Comparison of ENCODE assay signal across 26 cellular contexts in the genomic region with DNA sequence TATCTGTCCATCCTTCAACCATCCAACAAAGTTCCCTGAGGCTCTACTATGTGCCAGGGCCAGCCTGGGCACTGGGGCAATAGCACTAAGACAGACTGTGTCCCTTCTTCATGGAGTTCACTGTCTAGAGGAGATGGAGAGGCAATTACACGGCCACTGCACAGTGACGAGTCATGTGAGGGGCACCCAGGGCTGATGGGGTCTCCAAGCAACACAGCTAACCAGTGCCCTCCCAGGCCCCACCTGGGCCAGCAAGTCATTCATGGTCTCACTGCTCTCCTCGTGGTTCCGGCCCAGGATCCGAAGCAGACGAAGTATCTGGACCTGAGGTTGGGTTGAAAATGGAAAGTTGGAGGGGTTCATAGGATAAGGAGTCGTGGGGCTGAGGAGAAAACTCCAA. TPM values are rescaled to one million over a fixed set of nuclear protein-coding genes. Genes with fewer than 3 reads are reported as not detected.
DNase-seq lines count a peak whose midpoint lies in the region; ATAC-seq and TF ChIP-seq lines count a peak whose summit lies in the region.
"Had no signal": no experiment of that assay in that cellular context is flagged by ENCODE, and none has a peak within 500 bp of the region (broad histone marks: within the 10 kb centered on the region; RNA-seq: fewer than 3 reads in every experiment).

No MANE protein-coding gene starts in this region.

- CTCF ChIA-PET in naive thymus-derived CD4-positive, alpha-beta T cell (lab: Charles Lee) = no interaction called here

- H3K27me3 ChIP-seq in naive thymus-derived CD4-positive, alpha-beta T cell (ENCODE audit: control insufficient read depth in 2 of 2, insufficient read depth in 2 of 2, low read length in 2 of 2) = no peaks in the 10 kb centered on the region
- no peaks in the 10 kb centered on the region for H3K27me3 ChIP-seq in MM.1S (replicated peaks; ENCODE audit: insufficient read depth, low read length)
- H3K27me3 ChIP-seq: ascending aorta, BLaER1, esophagus squamous epithelium, spleen had no signal

- intact Hi-C loops in naive thymus-derived CD4-positive, alpha-beta T cell (cut with micrococcal nuclease) = loop anchor here in 1 of 2 donors (5.0 kb wide), 1 partner anchor 707 kb away; a partner anchor contains a TSS

- H3K4me1 Mint-ChIP-seq in activated naive CD8-positive, alpha-beta T cell (ENCODE audit: low read depth) = peaks cover 42% of the 10 kb centered on the region
- H3K4me1 Mint-ChIP-seq in activated naive CD8-positive, alpha-beta T cell treated with anti-CD3 and anti-CD28 coated beads, Interleukin-2, amount 50 U/mL, for 24 hours = peaks cover 37% of the 10 kb centered on the region
- peaks cover 30% of the 10 kb centered on the region for H3K4me1 Mint-ChIP-seq in activated T-helper 17 cell treated with anti-CD3 and anti-CD28 coated beads, Interleukin-2, amount 50 U/mL, for 72 hours
- H3K4me1 Mint-ChIP-seq in naive thymus-derived CD4-positive, alpha-beta T cell = peaks cover 19 to 49% (median 46%) of the 10 kb centered on the region in 7 donors
- H3K4me1 Mint-ChIP-seq in stimulated activated naive B cell treated with anti-CD40 and anti-IgM and Interleukin-4, amounts not matched to agents 10 μg/mL and 1 μg/mL and 100 μg/mL, for 72 hours = peaks cover 44 to 52% of the 10 kb centered on the region in 2 donors

- no peak overlapping the region for H2AFZ ChIP-seq in MM.1S (ENCODE audit: low read length)

- H3K4me2 ChIP-seq in MM.1S (ENCODE audit: low read depth, low read length) = no peak overlapping the region
- H3K4me2 ChIP-seq: BLaER1, KMS-11 had no signal

- peak overlapping the region; percentile 5 for H3K4me3 Mint-ChIP-seq in activated naive CD8-positive, alpha-beta T cell
- no peak overlapping the region for H3K4me3 Mint-ChIP-seq in activated naive CD8-positive, alpha-beta T cell treated with anti-CD3 and anti-CD28 coated beads, Interleukin-2, amount 50 U/mL, for 24 hours
- H3K4me3 Mint-ChIP-seq in activated T-helper 17 cell treated with anti-CD3 and anti-CD28 coated beads, Interleukin-2, amount 50 U/mL, for 72 hours = no peak overlapping the region
- H3K4me3 Mint-ChIP-seq in naive thymus-derived CD4-positive, alpha-beta T cell = peak overlapping the region in 3 of 10 donors; percentile 0 to 45 (median 25)
- H3K4me3 Mint-ChIP-seq in stimulated activated naive B cell treated with anti-CD40 and anti-IgM and Interleukin-4, amounts not matched to agents 10 μg/mL and 1 μg/mL and 100 μg/mL, for 72 hours = no peak overlapping the region
- H3K4me3 Mint-ChIP-seq: dendritic cell treated with granulocyte-macrophage colony-stimulating factor and Interleukin-4, amounts not matched to agents 40 ng/mL and 50 ng/mL, for 4 days had no signal

- H3K4me1 ChIP-seq in naive thymus-derived CD4-positive, alpha-beta T cell (ENCODE audit: control insufficient read depth in 2 of 2, insufficient read depth in 2 of 2, low read length in 2 of 2) = peaks cover 14 to 16% of the 10 kb centered on the region in 2 donors
- no peaks in the 10 kb centered on the region for H3K4me1 ChIP-seq in MM.1S (ENCODE audit: low read length)
- H3K4me1 ChIP-seq: SJCRH30 had no signal

- peaks cover 0 to 65% (median 21%) of the 10 kb centered on the region in 3 experiments for H3K36me3 ChIP-seq in naive thymus-derived CD4-positive, alpha-beta T cell (ENCODE audit: control insufficient read depth in 2 of 3, insufficient read depth in 3 of 3, low read length in 3 of 3)
- H3K36me3 ChIP-seq in MM.1S (replicated peaks; ENCODE audit: insufficient read depth, low read length) = no peaks in the 10 kb centered on the region
- H3K36me3 ChIP-seq: SJCRH30 had no signal

- no peak overlapping the region for H3K9ac ChIP-seq in MM.1S (ENCODE audit: low read length)
- H3K9ac ChIP-seq: BLaER1, KMS-11 had no signal

- no peaks in the 10 kb centered on the region for H3K27me3 Mint-ChIP-seq in activated naive CD8-positive, alpha-beta T cell
- no peaks in the 10 kb centered on the region for H3K27me3 Mint-ChIP-seq in activated naive CD8-positive, alpha-beta T cell treated with anti-CD3 and anti-CD28 coated beads, Interleukin-2, amount 50 U/mL, for 24 hours
- H3K27me3 Mint-ChIP-seq in activated T-helper 17 cell treated with anti-CD3 and anti-CD28 coated beads, Interleukin-2, amount 50 U/mL, for 72 hours = no peaks in the 10 kb centered on the region
- peaks cover 0 to 3% (median 0%) of the 10 kb centered on the region in 5 donors for H3K27me3 Mint-ChIP-seq in naive thymus-derived CD4-positive, alpha-beta T cell
- H3K27me3 Mint-ChIP-seq in stimulated activated naive B cell treated with anti-CD40 and anti-IgM and Interleukin-4, amounts not matched to agents 10 μg/mL and 1 μg/mL and 100 μg/mL, for 72 hours = no peaks in the 10 kb centered on the region
- H3K27me3 Mint-ChIP-seq: dendritic cell treated with granulocyte-macrophage colony-stimulating factor and Interleukin-4, amounts not matched to agents 40 ng/mL and 50 ng/mL, for 4 days had no signal

- H3F3A ChIP-seq in MM.1S (ENCODE audit: insufficient read depth, low read length) = no peaks in the 10 kb centered on the region

- H3K79me2 ChIP-seq in MM.1S (ENCODE audit: low read length) = 0 out of 2 replicates have a peak, but pooled peaks cover 8% of the 10 kb centered on the region

- no peaks in the 10 kb centered on the region for H4K20me1 ChIP-seq in MM.1S (ENCODE audit: insufficient read depth, low read length)

- DNase-seq in activated naive CD8-positive, alpha-beta T cell treated with anti-CD3 and anti-CD28 coated beads, Interleukin-2, amount 50 U/mL, for 24 hours = no peak
- DNase-seq in naive thymus-derived CD4-positive, alpha-beta T cell = no peak
- no peak for DNase-seq in stimulated activated naive B cell treated with anti-CD40 and anti-IgM and Interleukin-4, amounts not matched to agents 10 μg/mL and 1 μg/mL and 100 μg/mL, for 72 hours
- no peak for DNase-seq in MM.1S
- DNase-seq in stimulated activated CD4-positive, alpha-beta T cell treated with anti-CD3 and anti-CD28 coated beads, Interleukin-4, amount 100 ng/mL, for 1 hour = no peak
- DNase-seq in OCI-M1 (lab: John Stamatoyannopoulos, UW) = no peak
- DNase-seq: activated CD8-positive, alpha-beta T cell treated with anti-CD3 and anti-CD28 coated beads, Interleukin-2, amount 10 ng/mL, durations not matched to agents 7 days and 5 days; esophagus squamous epithelium; foreskin melanocyte; mammary epithelial cell; NCI-H1417; NCI-H2081; NCI-H226; NCI-H69; occipital lobe; retina; SJCRH30; spleen had no signal

- ATAC-seq in activated naive CD8-positive, alpha-beta T cell treated with anti-CD3 and anti-CD28 coated beads, Interleukin-2, amount 50 U/mL, for 24 hours = no peak
- no peak for ATAC-seq in activated T-helper 17 cell treated with anti-CD3 and anti-CD28 coated beads, Interleukin-2, amount 50 U/mL, for 72 hours (replicated peaks)
- ATAC-seq in naive thymus-derived CD4-positive, alpha-beta T cell = no peak
- no peak for ATAC-seq in stimulated activated naive B cell treated with anti-CD40 and anti-IgM and Interleukin-4, amounts not matched to agents 10 μg/mL and 1 μg/mL and 100 μg/mL, for 72 hours (replicated peaks)
- ATAC-seq: activated CD8-positive, alpha-beta T cell treated with anti-CD3 and anti-CD28 coated beads, Interleukin-2, amount 10 ng/mL, durations not matched to agents 7 days and 5 days; activated naive CD4-positive, alpha-beta T cell treated with anti-CD3 and anti-CD28 coated beads, Interleukin-2, amount 50 U/mL, for 72 hours had no signal

- H3K9me3 Mint-ChIP-seq in activated naive CD8-positive, alpha-beta T cell (ENCODE audit: low read depth) = no peaks in the 10 kb centered on the region
- no peaks in the 10 kb centered on the region for H3K9me3 Mint-ChIP-seq in activated naive CD8-positive, alpha-beta T cell treated with anti-CD3 and anti-CD28 coated beads, Interleukin-2, amount 50 U/mL, for 24 hours
- no peaks in the 10 kb centered on the region for H3K9me3 Mint-ChIP-seq in activated T-helper 17 cell treated with anti-CD3 and anti-CD28 coated beads, Interleukin-2, amount 50 U/mL, for 72 hours
- H3K9me3 Mint-ChIP-seq in naive thymus-derived CD4-positive, alpha-beta T cell = peaks cover 0 to 5% (median 0%) of the 10 kb centered on the region in 11 donors
- no peaks in the 10 kb centered on the region for H3K9me3 Mint-ChIP-seq in stimulated activated naive B cell treated with anti-CD40 and anti-IgM and Interleukin-4, amounts not matched to agents 10 μg/mL and 1 μg/mL and 100 μg/mL, for 72 hours
- H3K9me3 Mint-ChIP-seq: activated naive CD4-positive, alpha-beta T cell treated with anti-CD3 and anti-CD28 coated beads, Interleukin-2, amount 50 U/mL, for 72 hours; dendritic cell treated with granulocyte-macrophage colony-stimulating factor and Interleukin-4, amounts not matched to agents 40 ng/mL and 50 ng/mL, for 4 days had no signal

- TF ChIP-seq CTCF in MM.1S (IDR thresholded peaks at IDR 0.05; ENCODE audit: low read length) = no peak

- no peaks in the 10 kb centered on the region for H3K9me2 ChIP-seq in MM.1S (replicated peaks; ENCODE audit: insufficient read depth, low read length)

- POLR2A ChIA-PET in naive thymus-derived CD4-positive, alpha-beta T cell (lab: Charles Lee) = no interaction called here

- no peaks in the 10 kb centered on the region for H3K9me3 ChIP-seq in naive thymus-derived CD4-positive, alpha-beta T cell (ENCODE audit: control insufficient read depth in 2 of 3, low read length in 3 of 3)
- H3K9me3 ChIP-seq in MM.1S (replicated peaks; ENCODE audit: insufficient read depth, low read length) = no peaks in the 10 kb centered on the region
- H3K9me3 ChIP-seq: ascending aorta, BLaER1, esophagus squamous epithelium, SJCRH30, spleen had no signal

- peaks cover 4% of the 10 kb centered on the region for H3K36me3 Mint-ChIP-seq in activated naive CD8-positive, alpha-beta T cell
- H3K36me3 Mint-ChIP-seq in activated naive CD8-positive, alpha-beta T cell treated with anti-CD3 and anti-CD28 coated beads, Interleukin-2, amount 50 U/mL, for 24 hours (ENCODE audit: low read depth) = peaks cover 27% of the 10 kb centered on the region
- H3K36me3 Mint-ChIP-seq in activated T-helper 17 cell treated with anti-CD3 and anti-CD28 coated beads, Interleukin-2, amount 50 U/mL, for 72 hours (ENCODE audit: low read depth) = peaks cover 78% of the 10 kb centered on the region
- H3K36me3 Mint-ChIP-seq in naive thymus-derived CD4-positive, alpha-beta T cell = peaks cover 8 to 33% (median 9%) of the 10 kb centered on the region in 5 donors
- peaks cover 38 to 46% of the 10 kb centered on the region in 2 donors for H3K36me3 Mint-ChIP-seq in stimulated activated naive B cell treated with anti-CD40 and anti-IgM and Interleukin-4, amounts not matched to agents 10 μg/mL and 1 μg/mL and 100 μg/mL, for 72 hours

- H3K27ac ChIP-seq in naive thymus-derived CD4-positive, alpha-beta T cell (ENCODE audit: low read depth, low read length) = no peak overlapping the region
- no peak overlapping the region for H3K27ac ChIP-seq in MM.1S (ENCODE audit: low read length)
- H3K27ac ChIP-seq: ascending aorta, BLaER1, esophagus squamous epithelium, KMS-11, SJCRH30, spleen had no signal

- H3K4me3 ChIP-seq in naive thymus-derived CD4-positive, alpha-beta T cell (ENCODE audit: low read length) = no peak overlapping the region
- no peak overlapping the region for H3K4me3 ChIP-seq in MM.1S (ENCODE audit: low read length)
- H3K4me3 ChIP-seq: ascending aorta, BLaER1, esophagus squamous epithelium, SJCRH30, spleen had no signal

- H3K27ac Mint-ChIP-seq in activated naive CD8-positive, alpha-beta T cell = no peak overlapping the region
- no peak overlapping the region for H3K27ac Mint-ChIP-seq in activated naive CD8-positive, alpha-beta T cell treated with anti-CD3 and anti-CD28 coated beads, Interleukin-2, amount 50 U/mL, for 24 hours
- H3K27ac Mint-ChIP-seq in activated T-helper 17 cell treated with anti-CD3 and anti-CD28 coated beads, Interleukin-2, amount 50 U/mL, for 72 hours = peak overlapping the region; percentile 63
- peak overlapping the region in 5 of 9 donors; percentile 13 to 57 (median 41) for H3K27ac Mint-ChIP-seq in naive thymus-derived CD4-positive, alpha-beta T cell
- H3K27ac Mint-ChIP-seq in stimulated activated naive B cell treated with anti-CD40 and anti-IgM and Interleukin-4, amounts not matched to agents 10 μg/mL and 1 μg/mL and 100 μg/mL, for 72 hours = peak overlapping the region; percentile 42
- H3K27ac Mint-ChIP-seq: activated CD8-positive, alpha-beta T cell treated with anti-CD3 and anti-CD28 coated beads, Interleukin-2, amount 10 ng/mL, durations not matched to agents 7 days and 5 days; dendritic cell treated with granulocyte-macrophage colony-stimulating factor and Interleukin-4, amounts not matched to agents 40 ng/mL and 50 ng/mL, for 4 days had no signal

RNA-seq across cellular contexts. Expression of a gene that starts 2.7 kb away (rescaled TPM):
- total RNA-seq in activated T-helper 17 cell treated with anti-CD3 and anti-CD28 coated beads, Interleukin-2, amount 50 U/mL, for 72 hours = 100 to 1,000 TPM; 199 to 312 TPM
- total RNA-seq in naive thymus-derived CD4-positive, alpha-beta T cell = 100 to 1,000 TPM; 266 to 548 (median 293) TPM
- polyA plus RNA-seq in naive thymus-derived CD4-positive, alpha-beta T cell = 100 to 1,000 TPM in 1 of 2 donors, 10 to 100 TPM in 1; 66.4 to 113 TPM
- total RNA-seq: SJCRH30 had no signal

RNA-seq across cellular contexts. Expression of a gene that starts 8.8 kb away (rescaled TPM):
- 1 to 10 TPM; 7.3 to 8.7 TPM for total RNA-seq in activated T-helper 17 cell treated with anti-CD3 and anti-CD28 coated beads, Interleukin-2, amount 50 U/mL, for 72 hours
- 10 to 100 TPM; 16.4 to 26.7 (median 19.2) TPM for total RNA-seq in naive thymus-derived CD4-positive, alpha-beta T cell
- polyA plus RNA-seq in naive thymus-derived CD4-positive, alpha-beta T cell = 10 to 100 TPM; 17.9 to 18.1 TPM

RNA-seq across cellular contexts. Expression of a gene that starts 13.3 kb away (rescaled TPM):
- 1 to 10 TPM; 2.1 to 2.3 TPM for total RNA-seq in activated T-helper 17 cell treated with anti-CD3 and anti-CD28 coated beads, Interleukin-2, amount 50 U/mL, for 72 hours
- 1 to 10 TPM in 1 of 5 experiments, under 1 TPM in 4; 0.45 to 2.6 (median 0.49) TPM for total RNA-seq in naive thymus-derived CD4-positive, alpha-beta T cell
- polyA plus RNA-seq in naive thymus-derived CD4-positive, alpha-beta T cell = not detected
- total RNA-seq: RPMI7951 had no signal

RNA-seq across cellular contexts. Expression of a gene that starts 13.7 kb away (rescaled TPM):
- not detected for total RNA-seq in activated T-helper 17 cell treated with anti-CD3 and anti-CD28 coated beads, Interleukin-2, amount 50 U/mL, for 72 hours
- 1 to 10 TPM in 1 of 5 experiments, under 1 TPM in 1, not detected in 3; 0.16 to 1.2 TPM for total RNA-seq in naive thymus-derived CD4-positive, alpha-beta T cell
- polyA plus RNA-seq in naive thymus-derived CD4-positive, alpha-beta T cell = under 1 TPM in 1 of 2 donors, not detected in 1; 0.13 TPM
- total RNA-seq: activated CD8-positive, alpha-beta T cell treated with anti-CD3 and anti-CD28 coated beads, Interleukin-2, amount 10 ng/mL, durations not matched to agents 7 days and 5 days; activated naive CD4-positive, alpha-beta T cell treated with anti-CD3 and anti-CD28 coated beads, Interleukin-2, amount 50 U/mL, for 72 hours had no signal

Comparison
In these comparisons a context has a peak if more than half of its experiments do, and no peak if none do; other contexts are left out.
1. H3K27ac Mint-ChIP-seq: peak in activated T-helper 17 cell treated with anti-CD3 and anti-CD28 coated beads, Interleukin-2, amount 50 U/mL, for 72 hours (single experiment), naive thymus-derived CD4-positive, alpha-beta T cell (5 of 9) and stimulated activated naive B cell treated with anti-CD40 and anti-IgM and Interleukin-4, amounts not matched to agents 10 μg/mL and 1 μg/mL and 100 μg/mL, for 72 hours (single experiment); none in activated naive CD8-positive, alpha-beta T cell (single experiment) and activated naive CD8-positive, alpha-beta T cell treated with anti-CD3 and anti-CD28 coated beads, Interleukin-2, amount 50 U/mL, for 24 hours (single experiment).